8 cellular contexts compared by ENCODE assay signal in the genomic region with DNA sequence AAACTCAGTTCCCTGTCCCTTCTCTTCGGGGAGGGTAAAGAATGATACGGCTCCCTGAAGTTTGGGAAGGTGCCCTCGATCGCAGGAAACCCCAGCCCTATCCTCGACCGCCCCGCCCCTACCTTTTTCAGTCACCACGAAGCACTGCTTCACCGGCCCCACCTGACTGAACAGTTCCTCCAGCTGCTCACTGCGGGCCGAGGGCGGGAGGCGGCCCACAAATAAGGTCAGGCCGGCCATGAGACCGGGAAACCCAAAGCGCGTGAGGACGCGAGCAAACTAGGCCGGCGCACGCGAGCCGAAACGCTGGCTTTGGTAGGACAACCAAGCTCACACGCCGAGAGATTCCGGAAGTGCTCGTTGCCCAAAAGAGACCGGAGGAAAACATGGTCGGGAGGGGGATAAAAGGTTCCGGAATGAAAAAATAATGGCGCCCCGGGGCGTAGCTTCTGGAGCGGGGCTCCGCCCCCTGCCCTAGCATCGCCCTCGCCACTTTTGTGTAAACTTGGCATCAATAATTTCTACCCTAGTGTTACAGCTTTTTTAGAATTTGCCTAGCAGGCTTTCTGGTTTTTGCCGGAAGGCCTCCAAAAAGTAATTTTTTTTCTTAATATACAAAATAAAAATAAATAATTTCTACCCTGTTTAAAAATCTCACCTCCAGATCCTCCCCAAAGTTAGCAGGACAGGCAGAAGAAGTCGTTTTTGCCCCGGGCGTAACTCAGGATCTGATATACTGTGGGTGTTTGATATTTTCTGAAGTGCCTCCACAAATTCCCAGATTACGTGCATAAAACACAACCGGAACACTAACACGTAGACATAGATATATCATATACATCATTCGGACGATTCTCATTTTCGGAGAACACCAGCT. TPM values are rescaled to one million over a fixed set of nuclear protein-coding genes. Genes with fewer than 3 reads are reported as not detected.
A peak's percentile ranks its signal among the peaks of the same experiment; 100 is the strongest.
DNase-seq lines count a peak whose midpoint lies in the region; ATAC-seq and TF ChIP-seq lines count a peak whose summit lies in the region.

A gene with protein sequence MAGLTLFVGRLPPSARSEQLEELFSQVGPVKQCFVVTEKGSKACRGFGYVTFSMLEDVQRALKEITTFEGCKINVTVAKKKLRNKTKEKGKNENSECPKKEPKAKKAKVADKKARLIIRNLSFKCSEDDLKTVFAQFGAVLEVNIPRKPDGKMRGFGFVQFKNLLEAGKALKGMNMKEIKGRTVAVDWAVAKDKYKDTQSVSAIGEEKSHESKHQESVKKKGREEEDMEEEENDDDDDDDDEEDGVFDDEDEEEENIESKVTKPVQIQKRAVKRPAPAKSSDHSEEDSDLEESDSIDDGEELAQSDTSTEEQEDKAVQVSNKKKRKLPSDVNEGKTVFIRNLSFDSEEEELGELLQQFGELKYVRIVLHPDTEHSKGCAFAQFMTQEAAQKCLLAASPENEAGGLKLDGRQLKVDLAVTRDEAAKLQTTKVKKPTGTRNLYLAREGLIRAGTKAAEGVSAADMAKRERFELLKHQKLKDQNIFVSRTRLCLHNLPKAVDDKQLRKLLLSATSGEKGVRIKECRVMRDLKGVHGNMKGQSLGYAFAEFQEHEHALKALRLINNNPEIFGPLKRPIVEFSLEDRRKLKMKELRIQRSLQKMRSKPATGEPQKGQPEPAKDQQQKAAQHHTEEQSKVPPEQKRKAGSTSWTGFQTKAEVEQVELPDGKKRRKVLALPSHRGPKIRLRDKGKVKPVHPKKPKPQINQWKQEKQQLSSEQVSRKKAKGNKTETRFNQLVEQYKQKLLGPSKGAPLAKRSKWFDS (minus strand): TSS at position 355 of the 877 bp plus-strand sequence. CDS start 115 bp downstream, at position 240.

- H3K36me3 Mint-ChIP-seq in dendritic cell treated with granulocyte-macrophage colony-stimulating factor and Interleukin-4, amounts not matched to agents 40 ng/mL and 50 ng/mL, for 4 days (ENCODE audit: low read depth), result peaks cover 19% of the 10 kb centered on the region

- peak within 1 kb of the TSS; percentile 95 for H3K4me3 Mint-ChIP-seq in dendritic cell treated with granulocyte-macrophage colony-stimulating factor and Interleukin-4, amounts not matched to agents 40 ng/mL and 50 ng/mL, for 4 days

- intact Hi-C loops in dendritic cell treated with granulocyte-macrophage colony-stimulating factor and Interleukin-4, amounts not matched to agents 40 ng/mL and 50 ng/mL, for 4 days (cut with micrococcal nuclease), result loop anchor here (5.0 to 10.0 kb wide), 3 partner anchors 111 to 756 kb away; a partner anchor contains a TSS
- intact Hi-C loops in left lung (cut with DNase I), result no loop called here

- H3K36me3 ChIP-seq in left lung, result peaks cover 0 to 13% of the 10 kb centered on the region in 2 donors

- H3K4me1 Mint-ChIP-seq in dendritic cell treated with granulocyte-macrophage colony-stimulating factor and Interleukin-4, amounts not matched to agents 40 ng/mL and 50 ng/mL, for 4 days (ENCODE audit: low read depth), result peaks cover 14% of the 10 kb centered on the region

- no peak for TF ChIP-seq CTCF in left lung (IDR thresholded peaks at IDR 0.05)

- no peaks in the 10 kb centered on the region for H3K9me3 ChIP-seq in left lung

- H3K27me3 ChIP-seq in left lung, result peaks cover 0 to under 1% of the 10 kb centered on the region in 2 donors

- H3K4me1 ChIP-seq in left lung, result peaks cover 13 to 30% of the 10 kb centered on the region in 2 donors

- H3K4me3 ChIP-seq in left lung, result peak within 1 kb of the TSS; percentile 71 to 83

- peak within 1 kb of the TSS; percentile 97 for H3K27ac Mint-ChIP-seq in dendritic cell treated with granulocyte-macrophage colony-stimulating factor and Interleukin-4, amounts not matched to agents 40 ng/mL and 50 ng/mL, for 4 days

- no peaks in the 10 kb centered on the region for H3K9me3 Mint-ChIP-seq in dendritic cell treated with granulocyte-macrophage colony-stimulating factor and Interleukin-4, amounts not matched to agents 40 ng/mL and 50 ng/mL, for 4 days

- DNase-seq in C1 segment of cervical spinal cord (lab: John Stamatoyannopoulos, UW) (peak; percentile 16 to 89 (median 83)), NCI-H526 treated with DMSO at 0.1 percent for 48 hours (lab: John Stamatoyannopoulos, UW) (peak; percentile 90), left lung (peak; percentile 85 to 93)
- peak; percentile 78 for DNase-seq in activated CD4-positive, alpha-beta T cell treated with anti-CD3 and anti-CD28 coated beads, Interleukin-2, amount 50 U/mL, for 1 hour
- DNase-seq in stimulated activated CD4-positive, alpha-beta T cell treated with anti-CD3 and anti-CD28 coated beads, Interleukin-2, amount 100 ng/mL, for 4 hours (ENCODE audit: low read depth), result peak; percentile 73

- peak; percentile 91 for ATAC-seq in GM19324 (IDR thresholded peaks at IDR 0.05; ENCODE audit: low FRiP score, unreplicated experiment)
- ATAC-seq in HG03460 (IDR thresholded peaks at IDR 0.05; ENCODE audit: unreplicated experiment), result peak; percentile 91
- peak; percentile 96 for ATAC-seq in left lung

- H3K27me3 Mint-ChIP-seq in dendritic cell treated with granulocyte-macrophage colony-stimulating factor and Interleukin-4, amounts not matched to agents 40 ng/mL and 50 ng/mL, for 4 days, result peaks cover 7% of the 10 kb centered on the region

- peak within 1 kb of the TSS; percentile 69 to 87 for H3K27ac ChIP-seq in left lung

RNA-seq across cellular contexts. Expression of the gene that starts here (rescaled TPM):
- total RNA-seq in left lung, result 10 to 100 TPM; 21.5 to 37.5 TPM

Comparison
In these comparisons a context has a peak if more than half of its experiments do, and no peak if none do; other contexts are left out.
1. Peak in every context shown above with its lines: DNase-seq, ATAC-seq, H3K4me3 ChIP-seq and H3K27ac ChIP-seq.